Comparison of ENCODE assay signal across 8 cellular contexts in genomic region chr16:30956601-30957455, GRCh38. TPM values are rescaled to one million over a fixed set of nuclear protein-coding genes. Genes with fewer than 3 reads are reported as not detected.
DNase-seq lines count a peak whose midpoint lies in the region; ATAC-seq and TF ChIP-seq lines count a peak whose summit lies in the region.

No MANE protein-coding gene starts in this region.

- ATAC-seq in GM18868 (IDR thresholded peaks at IDR 0.05; ENCODE audit: unreplicated experiment) (peak; percentile 42), HG03432 (IDR thresholded peaks at IDR 0.05; ENCODE audit: unreplicated experiment) (peak; percentile 64)
- ATAC-seq in activated CD8-positive, alpha-beta memory T cell treated with anti-CD3 and anti-CD28 coated beads, Interleukin-2, amount 10 ng/mL, durations not matched to agents 7 days and 5 days = peak; percentile 76

- peaks cover 22% of the 10 kb centered on the region for H3K36me3 Mint-ChIP-seq in activated CD8-positive, alpha-beta memory T cell treated with anti-CD3 and anti-CD28 coated beads, Interleukin-2, amount 10 ng/mL, durations not matched to agents 7 days and 5 days

- no peaks in the 10 kb centered on the region for H3K9me3 Mint-ChIP-seq in activated CD8-positive, alpha-beta memory T cell treated with anti-CD3 and anti-CD28 coated beads, Interleukin-2, amount 10 ng/mL, durations not matched to agents 7 days and 5 days (ENCODE audit: low read depth)

- 34 to 35% methylated on average over 40 to 42 of the region's 42 CpGs for WGBS in mesodermal cell (ENCODE audit: insufficient coverage in 2 of 2), 2 experiments

- no peaks in the 10 kb centered on the region for H3K27me3 Mint-ChIP-seq in activated CD8-positive, alpha-beta memory T cell treated with anti-CD3 and anti-CD28 coated beads, Interleukin-2, amount 10 ng/mL, durations not matched to agents 7 days and 5 days

- H3K4me3 ChIP-seq in AG04449 (ENCODE audit: low read depth, low read length) (peak overlapping the region; percentile 84), endocrine pancreas (ENCODE audit: control insufficient read depth, insufficient read depth, low read length) (peak overlapping the region; percentile 28), mesodermal cell (ENCODE audit: extremely low read depth, insufficient read depth, low read length, poor library complexity, severe bottlenecking) (peak overlapping the region; percentile 79)

- no peaks in the 10 kb centered on the region for H3K27me3 ChIP-seq in endocrine pancreas (ENCODE audit: control insufficient read depth, insufficient read depth, low read length)

- peak overlapping the region; percentile 99 for H3K27ac Mint-ChIP-seq in activated CD8-positive, alpha-beta memory T cell treated with anti-CD3 and anti-CD28 coated beads, Interleukin-2, amount 10 ng/mL, durations not matched to agents 7 days and 5 days

- peak overlapping the region; percentile 88 for H3K9ac ChIP-seq in endocrine pancreas (ENCODE audit: control insufficient read depth, insufficient read depth, low read length)

- H3K9me3 ChIP-seq in endocrine pancreas (ENCODE audit: control insufficient read depth, low read length) = no peaks in the 10 kb centered on the region
- H3K9me3 ChIP-seq in mesodermal cell (ENCODE audit: control insufficient read depth, low read length) = no peaks in the 10 kb centered on the region

- H3K27ac ChIP-seq in mesodermal cell (ENCODE audit: low read depth, low read length, severe bottlenecking) = peak overlapping the region; percentile 99

- H3K4me1 ChIP-seq in endocrine pancreas (ENCODE audit: control insufficient read depth, insufficient read depth, low read length) (no peaks in the 10 kb centered on the region), mesodermal cell (ENCODE audit: control insufficient read depth, insufficient read depth, low read length, poor library complexity, severe bottlenecking) (peaks cover 14% of the 10 kb centered on the region)

- CTCF ChIA-PET in AG04449 (lab: Yijun Ruan, JAX) = interaction anchor here (1.0 to 8.4 kb wide), 5 partner anchors 11 to 912 kb away, joined by 3 to 103 read pairs (median 5); partner anchors contain the start of gene VKORC1
- CTCF ChIA-PET in activated CD8-positive, alpha-beta memory T cell treated with anti-CD3 and anti-CD28 coated beads, Interleukin-2, amount 10 ng/mL, durations not matched to agents 7 days and 5 days (lab: Charles Lee) = interaction anchor here (0.9 to 3.8 kb wide), 2 partner anchors 15 to 186 kb away, joined by 3 to 20 read pairs; no protein-coding TSS in a partner anchor

- POLR2A ChIA-PET in AG04449 (lab: Yijun Ruan, JAX) = interaction anchor here (0.5 kb wide), 1 partner anchor 80 kb away, joined by 3 read pairs; no protein-coding TSS in a partner anchor

- peak overlapping the region; percentile 89 for H3K4me3 Mint-ChIP-seq in activated CD8-positive, alpha-beta memory T cell treated with anti-CD3 and anti-CD28 coated beads, Interleukin-2, amount 10 ng/mL, durations not matched to agents 7 days and 5 days

- H3K36me3 ChIP-seq in endocrine pancreas (ENCODE audit: control insufficient read depth, insufficient read depth, low read length) = no peaks in the 10 kb centered on the region
- peaks cover 31% of the 10 kb centered on the region for H3K36me3 ChIP-seq in mesodermal cell (ENCODE audit: control insufficient read depth, insufficient read depth, low read length)

- H3K4me1 Mint-ChIP-seq in activated CD8-positive, alpha-beta memory T cell treated with anti-CD3 and anti-CD28 coated beads, Interleukin-2, amount 10 ng/mL, durations not matched to agents 7 days and 5 days = peaks cover 33% of the 10 kb centered on the region

- peak; percentile 53 for TF ChIP-seq CTCF in AG04449 (IDR thresholded peaks at IDR 0.05; ENCODE audit: insufficient read depth, low read length, missing control alignments)

- DNase-seq in AG04449 (ENCODE audit: low read depth, low spot score) = no peak
- peak; percentile 93 for DNase-seq in NK-92 treated with Interleukin-12 subunit alpha and Interleukin-12 subunit beta, amount 100 ng/mL, for 24 hours (lab: John Stamatoyannopoulos, UW)
- DNase-seq in activated CD8-positive, alpha-beta memory T cell treated with anti-CD3 and anti-CD28 coated beads, Interleukin-2, amount 10 ng/mL, durations not matched to agents 7 days and 5 days = peak; percentile 92
- peak; percentile 87 to 89 for DNase-seq in stimulated activated CD8-positive, alpha-beta memory T cell treated with anti-CD3 and anti-CD28 coated beads, Interleukin-15, amount 100 ng/mL, for 48 hours (ENCODE audit: low read depth in 2 of 2)

RNA-seq across cellular contexts. Expression of gene SETD1A, which starts 0.7 kb away (rescaled TPM):
- 10 to 100 TPM; 23.9 to 26.4 TPM for total RNA-seq in activated CD8-positive, alpha-beta memory T cell treated with anti-CD3 and anti-CD28 coated beads, Interleukin-2, amount 10 ng/mL, durations not matched to agents 7 days and 5 days
- polyA plus RNA-seq in mesodermal cell (2013, experiment 1 of 2) = 15.9 TPM
- polyA plus RNA-seq in mesodermal cell (2013, experiment 2 of 2) = 13.6 TPM

RNA-seq across cellular contexts. Expression of gene ORAI3, which starts 8.0 kb away (rescaled TPM):
- total RNA-seq in activated CD8-positive, alpha-beta memory T cell treated with anti-CD3 and anti-CD28 coated beads, Interleukin-2, amount 10 ng/mL, durations not matched to agents 7 days and 5 days = 10 to 100 TPM; 19.5 to 20.5 TPM
- 32.5 TPM for polyA plus RNA-seq in mesodermal cell (2013, experiment 1 of 2)
- polyA plus RNA-seq in mesodermal cell (2013, experiment 2 of 2) = 27.7 TPM

RNA-seq across cellular contexts. Expression of gene HSD3B7, which starts 28.2 kb away (rescaled TPM):
- 1 to 10 TPM; 6.6 to 9.7 TPM for total RNA-seq in activated CD8-positive, alpha-beta memory T cell treated with anti-CD3 and anti-CD28 coated beads, Interleukin-2, amount 10 ng/mL, durations not matched to agents 7 days and 5 days
- 2.4 TPM for polyA plus RNA-seq in mesodermal cell (2013, experiment 1 of 2)
- polyA plus RNA-seq in mesodermal cell (2013, experiment 2 of 2) = 1.6 TPM

RNA-seq across cellular contexts. Expression of gene FBXL19, which starts 33.5 kb away (rescaled TPM):
- total RNA-seq in activated CD8-positive, alpha-beta memory T cell treated with anti-CD3 and anti-CD28 coated beads, Interleukin-2, amount 10 ng/mL, durations not matched to agents 7 days and 5 days = 10 to 100 TPM; 26.1 to 29.2 TPM
- polyA plus RNA-seq in mesodermal cell (2013, experiment 1 of 2) = 46.4 TPM
- 39.9 TPM for polyA plus RNA-seq in mesodermal cell (2013, experiment 2 of 2)

RNA-seq across cellular contexts. Expression of gene STX1B, which starts 53.6 kb away (rescaled TPM):
- 1 to 10 TPM; 3.5 to 3.6 TPM for total RNA-seq in activated CD8-positive, alpha-beta memory T cell treated with anti-CD3 and anti-CD28 coated beads, Interleukin-2, amount 10 ng/mL, durations not matched to agents 7 days and 5 days
- polyA plus RNA-seq in mesodermal cell (2013, experiment 1 of 2) = 4.6 TPM
- 4.8 TPM for polyA plus RNA-seq in mesodermal cell (2013, experiment 2 of 2)

Comparison
In these comparisons a context has a peak if more than half of its experiments do, and no peak if none do; other contexts are left out.
1. H3K4me3 ChIP-seq: peak in every context shown above with its lines; median percentile 84 in AG04449; 79 in mesodermal cell; 28 in endocrine pancreas.